8 cellular contexts compared by ENCODE assay signal in the genomic region with DNA sequence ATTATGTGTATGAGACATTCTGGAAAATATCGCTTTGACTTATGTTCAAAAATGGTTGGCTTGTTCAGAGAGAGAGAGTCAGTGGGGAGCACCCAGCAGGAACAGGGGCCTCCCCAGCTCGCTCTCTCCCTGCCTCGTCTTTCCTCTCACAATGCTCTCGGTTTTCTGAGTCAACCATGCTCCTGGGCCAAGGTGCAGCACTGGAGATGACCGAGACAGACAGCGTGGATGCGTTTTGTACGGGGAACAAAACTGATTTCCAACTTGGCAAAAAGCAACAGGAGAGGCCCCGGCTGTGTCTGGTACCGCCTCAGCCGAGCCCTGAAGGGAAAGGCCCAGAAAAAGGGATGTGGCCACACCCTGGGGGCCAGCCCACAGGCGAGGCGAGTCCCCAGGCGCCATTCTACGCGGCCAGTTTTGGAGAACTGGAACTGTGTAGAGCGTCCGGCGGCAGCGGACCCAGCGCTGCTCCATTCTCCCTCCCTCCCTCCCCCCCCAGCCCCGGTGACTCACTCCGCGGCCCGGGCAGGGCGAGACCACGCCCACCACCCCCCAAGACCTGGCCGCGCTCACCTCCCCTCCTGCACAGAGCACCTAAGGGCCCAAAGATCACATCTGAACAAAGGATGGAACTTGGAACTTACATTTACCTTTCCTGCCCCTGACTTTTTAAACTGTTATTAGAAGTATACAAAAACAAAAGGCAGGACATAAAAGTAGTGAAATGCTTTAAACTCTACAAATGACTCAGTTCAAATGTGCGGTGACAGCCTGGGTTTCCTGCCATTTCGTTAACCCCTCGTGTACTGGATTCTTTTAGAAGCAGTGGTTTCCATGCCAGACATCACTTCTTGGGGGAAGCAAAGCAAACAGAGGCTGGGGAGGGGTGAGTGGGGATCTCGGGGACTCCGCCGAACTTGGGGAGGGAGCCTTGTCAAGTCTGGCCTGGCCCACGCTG. TPM values are rescaled to one million over a fixed set of nuclear protein-coding genes. Genes with fewer than 3 reads are reported as not detected.
DNase-seq lines count a peak whose midpoint lies in the region; ATAC-seq, FAIRE-seq and TF ChIP-seq lines count a peak whose summit lies in the region.

No MANE protein-coding gene starts in this region.

- H3K4me3 ChIP-seq in HUES64 (ENCODE audit: low read length) (peak overlapping the region; percentile 67), endothelial cell of umbilical vein (replicated peaks in 1 of 3; ENCODE audit: insufficient read depth in 1 of 3, low read depth in 1 of 3, low read length in 3 of 3) (no peak overlapping the region), muscle layer of colon (ENCODE audit: low read depth in 1 of 2, low read length in 2 of 2) (peak overlapping the region; percentile 30 to 53)

- intact Hi-C loops in endothelial cell of umbilical vein (cut with micrococcal nuclease) = no loop called here

- H4K20me1 ChIP-seq in endothelial cell of umbilical vein (replicated peaks; ENCODE audit: control insufficient read depth, extremely low read depth, insufficient read depth, low read length) = no peaks in the 10 kb centered on the region

- peak overlapping the region; percentile 36 for H3K4me2 ChIP-seq in endothelial cell of umbilical vein (ENCODE audit: insufficient read depth, low read length)

- ATAC-seq in GM21423 (IDR thresholded peaks at IDR 0.05; ENCODE audit: unreplicated experiment) = peak; percentile 82
- peak; percentile 81 for ATAC-seq in stimulated activated naive CD8-positive, alpha-beta T cell treated with anti-CD3 and anti-CD28 coated beads, Interleukin-15, amount 100 ng/mL, for 72 hours

- H3K27ac ChIP-seq in HUES64 (ENCODE audit: low read depth, low read length) (peak overlapping the region; percentile 56; the same call in 1 of the 2 replicates), endothelial cell of umbilical vein (ENCODE audit: insufficient read depth, low read depth, low read length) (no peak overlapping the region), muscle layer of colon (ENCODE audit: low read depth, low read length) (peak overlapping the region; percentile 85)

- dilution Hi-C loops in endothelial cell of umbilical vein (cut with MboI; ENCODE audit: extremely low pct_ligation_motif_present, low sequenced_read_pairs) = no loop called here

- H3K9me1 ChIP-seq in endothelial cell of umbilical vein (replicated peaks; ENCODE audit: control insufficient read depth, extremely low read depth, insufficient read depth, low read length) = no peaks in the 10 kb centered on the region

- 12% methylated on average over 35 of the region's 36 CpGs for WGBS in HUES64

- TF ChIP-seq POLR2A in endothelial cell of umbilical vein (IDR thresholded peaks at IDR 0.05; ENCODE audit: low read depth, low read length) = no peak

- no peaks in the 10 kb centered on the region for H3K27me3 Mint-ChIP-seq in stimulated activated naive CD8-positive, alpha-beta T cell treated with anti-CD3 and anti-CD28 coated beads, Interleukin-15, amount 100 ng/mL, for 72 hours

- CTCF ChIA-PET in endothelial cell of umbilical vein (lab: Charles Lee) = no interaction called here

- H3K27me3 ChIP-seq in HUES64 (ENCODE audit: insufficient read depth, low read length) (no peaks in the 10 kb centered on the region), endothelial cell of umbilical vein (ENCODE audit: control insufficient read depth in 2 of 2, insufficient read depth in 2 of 2, low read length in 2 of 2) (no peaks in the 10 kb centered on the region), muscle layer of colon (ENCODE audit: control insufficient read depth in 1 of 2, insufficient read depth in 2 of 2, low read length in 2 of 2) (no peaks in the 10 kb centered on the region)

- no peak overlapping the region for H2AFZ ChIP-seq in endothelial cell of umbilical vein (ENCODE audit: low read depth, low read length)

- peak overlapping the region; percentile 100 for H3K27ac Mint-ChIP-seq in stimulated activated naive CD8-positive, alpha-beta T cell treated with anti-CD3 and anti-CD28 coated beads, Interleukin-15, amount 100 ng/mL, for 72 hours

- H3K9me3 ChIP-seq in HUES64 (ENCODE audit: insufficient read depth, low read depth, low read length) (no peaks in the 10 kb centered on the region), endothelial cell of umbilical vein (replicated peaks; ENCODE audit: control insufficient read depth, insufficient read depth, low read length) (no peaks in the 10 kb centered on the region), muscle layer of colon (ENCODE audit: low read length) (no peaks in the 10 kb centered on the region)

- H3K9me3 Mint-ChIP-seq in stimulated activated naive CD8-positive, alpha-beta T cell treated with anti-CD3 and anti-CD28 coated beads, Interleukin-15, amount 100 ng/mL, for 72 hours = peaks cover 4 to 5% of the 10 kb centered on the region in 2 donors

- POLR2A ChIA-PET in endothelial cell of umbilical vein (lab: Charles Lee) = no interaction called here

- H3K4me1 ChIP-seq in HUES64 (ENCODE audit: insufficient read depth, low read length) (peaks cover 40% of the 10 kb centered on the region), endothelial cell of umbilical vein (ENCODE audit: control insufficient read depth, extremely low read depth, insufficient read depth, low read length) (no peaks in the 10 kb centered on the region), muscle layer of colon (ENCODE audit: insufficient read depth, low read length) (peaks cover 31% of the 10 kb centered on the region)

- no peaks in the 10 kb centered on the region for H3K36me3 ChIP-seq in HUES64 (ENCODE audit: insufficient read depth, low read length)
- no peaks in the 10 kb centered on the region for H3K36me3 ChIP-seq in endothelial cell of umbilical vein (ENCODE audit: control insufficient read depth in 2 of 2, extremely low read depth in 1 of 2, insufficient read depth in 2 of 2, low read length in 2 of 2)
- H3K36me3 ChIP-seq in muscle layer of colon (ENCODE audit: insufficient read depth, low read length) = no peaks in the 10 kb centered on the region

- H3K4me1 Mint-ChIP-seq in stimulated activated naive CD8-positive, alpha-beta T cell treated with anti-CD3 and anti-CD28 coated beads, Interleukin-15, amount 100 ng/mL, for 72 hours = peaks cover 100% of the 10 kb centered on the region

- no peak for TF ChIP-seq CTCF in endothelial cell of umbilical vein (IDR thresholded peaks at IDR 0.05; ENCODE audit: extremely low read depth in 1 of 2, insufficient read depth in 1 of 2, low read depth in 1 of 2, low read length in 2 of 2)

- no peak for FAIRE-seq in endothelial cell of umbilical vein (lab: Jason Lieb, UNC)

- H3K9ac ChIP-seq in HUES64 (ENCODE audit: low read depth, low read length) (peak overlapping the region; percentile 61), endothelial cell of umbilical vein (replicated peaks; ENCODE audit: extremely low read depth, insufficient read depth, low read length) (no peak overlapping the region), muscle layer of colon (ENCODE audit: low read length) (peak overlapping the region; percentile 39)

- DNase-seq in AG20443 (ENCODE audit: low spot score) (peak; percentile 94), endothelial cell of umbilical vein (ENCODE audit: low read depth, low spot score) (no peak), NCI-H1092 (lab: John Stamatoyannopoulos, UW) (no peak)
- peak; percentile 31 to 66 for DNase-seq in activated CD8-positive, alpha-beta memory T cell treated with anti-CD3 and anti-CD28 coated beads for 1 hour (ENCODE audit: extremely low read depth in 1 of 2, low read depth in 1 of 2)
- DNase-seq in stimulated activated naive CD8-positive, alpha-beta T cell treated with anti-CD3 and anti-CD28 coated beads, Interleukin-15, amount 100 ng/mL, for 72 hours = peak; percentile 74 to 82

- no peaks in the 10 kb centered on the region for H3K79me2 ChIP-seq in endothelial cell of umbilical vein (ENCODE audit: control insufficient read depth, insufficient read depth, low read length)

- peak overlapping the region; percentile 85 to 96 for H3K4me3 Mint-ChIP-seq in stimulated activated naive CD8-positive, alpha-beta T cell treated with anti-CD3 and anti-CD28 coated beads, Interleukin-15, amount 100 ng/mL, for 72 hours

- no TSS peak for BruUV-seq in endothelial cell of umbilical vein (replicated peaks; lab: Mats Ljungman, UMichigan)

TF ChIP-seq in endothelial cell of umbilical vein, 7 proteins besides CTCF, POLR2A, EP300 and RAD21:
- TF ChIP-seq POLR2AphosphoS5 (IDR thresholded peaks at IDR 0.05; ENCODE audit: insufficient read depth, low read depth, low read length) = no peak
- no peak for TF ChIP-seq JUN (IDR thresholded peaks at IDR 0.05; ENCODE audit: borderline replicate concordance, insufficient read depth, insufficient read length, low read depth)

RNA-seq across cellular contexts. Expression of a gene that starts 12.7 kb away (rescaled TPM):
- 1.00 TPM for polyA plus RNA-seq in HUES64 (2013, experiment 1 of 2)
- 1.0 TPM for polyA plus RNA-seq in HUES64 (2013, experiment 2 of 2)
- not detected in 2 replicates for total RNA-seq in endothelial cell of umbilical vein
- not detected in 2 replicates for polyA plus RNA-seq in endothelial cell of umbilical vein
- polyA plus RNA-seq in endothelial cell of umbilical vein (2011; cell fraction: cytosol; rRNA removed) = not detected in 2 replicates
- polyA plus RNA-seq in endothelial cell of umbilical vein (2011; cell fraction: nucleus; rRNA removed) = not detected in 2 replicates
- polyA plus RNA-seq in endothelial cell of umbilical vein (2012) = not detected in 2 replicates
- polyA minus RNA-seq in endothelial cell of umbilical vein = not detected in 2 replicates
- polyA minus RNA-seq in endothelial cell of umbilical vein (2011; cell fraction: cytosol; rRNA and poly(A)+ RNA removed) = not detected
- polyA minus RNA-seq in endothelial cell of umbilical vein (2011; cell fraction: nucleus; rRNA and poly(A)+ RNA removed) = not detected in 2 replicates

Comparison
In these comparisons a context has a peak if more than half of its experiments do, and no peak if none do; other contexts are left out.
1. DNase-seq: peak in AG20443 (single experiment), activated CD8-positive, alpha-beta memory T cell treated with anti-CD3 and anti-CD28 coated beads for 1 hour (2 of 2) and stimulated activated naive CD8-positive, alpha-beta T cell treated with anti-CD3 and anti-CD28 coated beads, Interleukin-15, amount 100 ng/mL, for 72 hours (2 of 2); none in endothelial cell of umbilical vein (single experiment) and NCI-H1092 (single experiment).
2. H3K4me3 ChIP-seq: peak in HUES64 (single experiment) and muscle layer of colon (2 of 2); none in endothelial cell of umbilical vein (0 of 3).